1 cellular context compared by ENCODE assay signal in the genomic region with DNA sequence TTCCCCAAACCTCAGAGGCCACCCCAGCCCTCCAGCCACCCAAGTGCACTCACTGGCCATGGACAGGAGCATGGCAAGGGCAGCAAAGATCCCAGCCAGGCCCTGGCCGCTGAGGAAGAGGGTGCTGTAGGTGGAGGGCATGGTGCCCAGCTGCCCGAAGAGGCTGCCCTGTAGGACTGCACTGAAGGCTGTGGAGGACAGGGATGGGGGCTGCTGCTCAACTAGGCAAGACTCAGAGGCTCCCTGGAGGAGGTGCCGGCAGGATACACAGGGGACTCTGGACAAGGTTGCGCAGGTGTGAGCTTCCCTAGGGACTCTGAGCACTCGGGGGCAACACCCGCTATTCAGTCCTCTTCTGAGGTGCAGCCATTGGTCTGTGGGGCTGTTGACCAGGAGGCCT.
A peak's percentile ranks its signal among the peaks of the same experiment; 100 is the strongest.
TF ChIP-seq lines count a peak whose summit lies in the region.

No MANE protein-coding gene starts in this region.

TF ChIP-seq in K562, 482 proteins besides CTCF, POLR2A, EP300 and RAD21:
- no peak for TF ChIP-seq MIER1 (IDR thresholded peaks at IDR 0.05; ENCODE audit: low read depth)
- TF ChIP-seq USF1 (CRISPR knock-in tag; IDR thresholded peaks at IDR 0.05) = no peak
- no peak for TF ChIP-seq CHD2 (IDR thresholded peaks at IDR 0.05; ENCODE audit: low read depth, low read length)
- TF ChIP-seq KDM4B (IDR thresholded peaks at IDR 0.05; ENCODE audit: borderline replicate concordance in 2 of 2, low read depth in 1 of 2) = no peak
- no peak for TF ChIP-seq ZNF354B (CRISPR knock-in tag; IDR thresholded peaks at IDR 0.05)
- no peak for TF ChIP-seq E2F3 (CRISPR knock-in tag; IDR thresholded peaks at IDR 0.05)
- no peak for TF ChIP-seq DLX4 (CRISPR knock-in tag; IDR thresholded peaks at IDR 0.05)
- TF ChIP-seq POLR2G (IDR thresholded peaks at IDR 0.05; ENCODE audit: low read depth, low read length) = peak; percentile 52
- no peak for TF ChIP-seq PTRF (tag; IDR thresholded peaks at IDR 0.05)
- TF ChIP-seq ZNF740 (CRISPR knock-in tag; IDR thresholded peaks at IDR 0.05) = no peak
- TF ChIP-seq ZNF740 (tag; IDR thresholded peaks at IDR 0.05) = no peak
- no peak for TF ChIP-seq ZFX (CRISPR knock-in tag; IDR thresholded peaks at IDR 0.05)
- TF ChIP-seq SUPT5H (IDR thresholded peaks at IDR 0.05) = peak; percentile 33; the same call in 1 of the 2 replicates
- no peak for TF ChIP-seq RNF219 (CRISPR knock-in tag; IDR thresholded peaks at IDR 0.05)
- no peak for TF ChIP-seq TAF1 (IDR thresholded peaks at IDR 0.05; ENCODE audit: control insufficient read depth, extremely low read depth, insufficient read depth, low read length, severe bottlenecking)
- TF ChIP-seq RBFOX2 (IDR thresholded peaks at IDR 0.05; ENCODE audit: low read depth, low read length) = peak; percentile 57
